29 cellular contexts compared by ENCODE assay signal in the genomic region with DNA sequence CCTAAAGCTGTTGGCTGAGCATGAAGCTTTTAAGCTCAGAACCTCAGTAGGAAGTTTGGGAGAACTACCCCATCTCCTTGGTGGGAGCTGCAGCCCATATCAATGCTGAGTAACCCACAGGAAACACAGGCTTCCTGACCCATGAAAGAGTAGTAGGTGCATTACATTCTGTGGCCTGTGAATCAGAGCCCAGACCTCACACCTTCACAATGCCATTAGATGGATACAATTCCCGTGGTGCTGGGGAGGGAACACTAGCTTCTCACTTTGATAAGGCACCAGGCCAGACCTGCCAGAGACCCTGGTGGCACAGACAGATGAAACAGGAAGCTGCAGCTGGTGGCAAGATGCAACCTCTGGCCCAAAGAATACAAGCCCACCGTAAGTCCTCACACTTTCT.
"Had no signal": no experiment of that assay in that cellular context is flagged by ENCODE, and none has a peak within 500 bp of the region (broad histone marks: within the 10 kb centered on the region; RNA-seq: fewer than 3 reads in every experiment).

No MANE protein-coding gene starts in this region.

- H3K9me3 ChIP-seq: gastroesophageal sphincter, heart left ventricle, left ventricle myocardium inferior, lower lobe of right lung, mucosa of descending colon, thyroid gland, vagina had no signal

- H3K36me3 Mint-ChIP-seq: mesothelial cell of epicardium; natural killer cell treated with Interleukin-12 subunit alpha and Interleukin-12 subunit beta and Interleukin-15 and Interleukin-18, amount 100 ng/mL, for 72 hours; neural progenitor cell had no signal

- H3K4me3 Mint-ChIP-seq: mesothelial cell of epicardium; natural killer cell treated with Interleukin-12 subunit alpha and Interleukin-12 subunit beta and Interleukin-15 and Interleukin-18, amount 100 ng/mL, for 72 hours; neural progenitor cell; stimulated activated naive CD8-positive, alpha-beta T cell treated with anti-CD3 and anti-CD28 coated beads, Interleukin-15, amount 100 ng/mL, for 72 hours had no signal

- H3K27ac ChIP-seq: coronary artery, gastroesophageal sphincter, heart left ventricle, left ventricle myocardium inferior, lower lobe of right lung, neural progenitor cell, parathyroid adenoma, thyroid gland, vagina had no signal

- H3K4me3 ChIP-seq: coronary artery, gastroesophageal sphincter, heart left ventricle, left ventricle myocardium inferior, lower lobe of right lung, mucosa of descending colon, neural progenitor cell, smooth muscle cell, thyroid gland, vagina had no signal

- H3K4me2 ChIP-seq: neural progenitor cell, smooth muscle cell had no signal

- ATAC-seq: gastroesophageal sphincter; heart left ventricle; left colon; lower lobe of right lung; mucosa of descending colon; natural killer cell treated with Interleukin-12 subunit alpha and Interleukin-12 subunit beta and Interleukin-15 and Interleukin-18, amount 100 ng/mL, for 72 hours; sciatic nerve; stimulated activated naive CD8-positive, alpha-beta T cell treated with anti-CD3 and anti-CD28 coated beads, Interleukin-15, amount 100 ng/mL, for 72 hours had no signal

- DNase-seq: dermis blood vessel endothelial cell; effector memory CD4-positive, alpha-beta T cell; foreskin fibroblast; heart left ventricle; hippocampal formation; kidney glomerular epithelial cell; left colon; left ventricle myocardium inferior; lower lobe of right lung; mucosa of descending colon; naive B cell; stimulated activated CD4-positive, alpha-beta T cell treated with anti-CD3 and anti-CD28 coated beads, Interleukin-12 subunit alpha, Interleukin-12 subunit beta, amount 100 ng/mL, for 4 hours; stimulated activated CD4-positive, alpha-beta T cell treated with anti-CD3 and anti-CD28 coated beads, Interleukin-1b, Interleukin-23, amount 100 ng/mL, for 48 hours; stimulated activated CD4-positive, alpha-beta T cell treated with anti-CD3 and anti-CD28 coated beads, Interleukin-4, amount 100 ng/mL, for 1 hour; stimulated activated CD8-positive, alpha-beta memory T cell treated with anti-CD3 and anti-CD28 coated beads, Interleukin-4, amount 100 ng/mL, for 48 hours; stimulated activated naive CD4-positive, alpha-beta T cell; stimulated activated naive CD8-positive, alpha-beta T cell treated with anti-CD3 and anti-CD28 coated beads, Interleukin-15, amount 100 ng/mL, for 72 hours; thyroid gland; trophoblast cell had no signal

- H3K27me3 ChIP-seq: neural progenitor cell, thyroid gland, vagina had no signal

- H3K36me3 ChIP-seq: gastroesophageal sphincter, heart left ventricle, left ventricle myocardium inferior, lower lobe of right lung, neural progenitor cell, thyroid gland, vagina had no signal

- H3K9ac ChIP-seq: neural progenitor cell, parathyroid adenoma had no signal

- H3K4me1 ChIP-seq: gastroesophageal sphincter, heart left ventricle, left ventricle myocardium inferior, lower lobe of right lung, parathyroid adenoma, thyroid gland had no signal

- H3K9me3 Mint-ChIP-seq: neural progenitor cell had no signal

- H3K27me3 Mint-ChIP-seq: stimulated activated naive CD8-positive, alpha-beta T cell treated with anti-CD3 and anti-CD28 coated beads, Interleukin-15, amount 100 ng/mL, for 72 hours had no signal

- H3K27ac Mint-ChIP-seq: mesothelial cell of epicardium; natural killer cell treated with Interleukin-12 subunit alpha and Interleukin-12 subunit beta and Interleukin-15 and Interleukin-18, amount 100 ng/mL, for 72 hours; neural progenitor cell; progenitor cell of endocrine pancreas; stimulated activated naive CD8-positive, alpha-beta T cell treated with anti-CD3 and anti-CD28 coated beads, Interleukin-15, amount 100 ng/mL, for 72 hours had no signal

- H3K4me1 Mint-ChIP-seq: naive B cell; stimulated activated naive CD8-positive, alpha-beta T cell treated with anti-CD3 and anti-CD28 coated beads, Interleukin-15, amount 100 ng/mL, for 72 hours had no signal
